Comparison of ENCODE assay signal across 31 cellular contexts in the genomic region with DNA sequence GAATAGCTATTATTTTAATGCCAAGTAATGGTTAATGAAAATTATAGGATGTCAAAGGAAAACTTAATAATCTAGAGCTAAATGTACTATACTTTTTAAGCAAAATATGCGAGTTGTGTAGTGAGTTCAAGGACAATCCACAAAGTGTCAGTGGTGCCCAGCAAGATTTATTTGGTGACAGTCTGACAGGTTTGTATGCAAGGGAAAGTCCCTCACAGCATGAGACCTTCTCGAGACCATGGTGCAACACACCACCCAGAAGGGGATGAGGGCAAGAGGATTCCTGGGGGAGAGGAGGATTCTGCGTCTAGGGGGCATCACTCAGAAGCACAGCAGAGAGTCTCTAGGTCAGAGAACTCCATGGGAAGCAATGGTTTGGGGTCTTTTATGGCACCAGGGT.
"Had no signal": no experiment of that assay in that cellular context is flagged by ENCODE, and none has a peak within 500 bp of the region (broad histone marks: within the 10 kb centered on the region; RNA-seq: fewer than 3 reads in every experiment).

No MANE protein-coding gene starts in this region.

- ATAC-seq: activated CD4-positive, CD25-positive, alpha-beta regulatory T cell treated with anti-CD3 and anti-CD28 coated beads, Interleukin-2, amount 50 U/mL, for 24 hours; activated CD8-positive, alpha-beta memory T cell treated with anti-CD3 and anti-CD28 coated beads, Interleukin-2, amount 10 ng/mL, durations not matched to agents 7 days and 5 days; activated CD8-positive, alpha-beta T cell treated with anti-CD3 and anti-CD28 coated beads, Interleukin-2, amount 10 ng/mL, durations not matched to agents 7 days and 5 days; activated naive CD8-positive, alpha-beta T cell treated with anti-CD3 and anti-CD28 coated beads, Interleukin-2, amount 50 U/mL, for 24 hours; body of pancreas; effector memory CD8-positive, alpha-beta T cell; heart left ventricle; T-helper 17 cell had no signal

- H3K36me3 ChIP-seq: adrenal gland, esophagus squamous epithelium, heart left ventricle, WERI-Rb-1 had no signal

- H3K4me1 ChIP-seq: adrenal gland, body of pancreas, esophagus squamous epithelium, heart left ventricle had no signal

- H3K27me3 ChIP-seq: adrenal gland, body of pancreas, esophagus squamous epithelium, heart left ventricle had no signal

- DNase-seq: activated B cell treated with CpG ODN at 0.5 μM for 24 hours; activated CD4-positive, alpha-beta T cell treated with anti-CD3 and anti-CD28 coated beads for 48 hours; activated CD4-positive, alpha-beta T cell treated with anti-CD3 and anti-CD28 coated beads, Interleukin-2, amount 50 U/mL, for 1 hour; activated CD4-positive, alpha-beta T cell treated with anti-CD3 and anti-CD28 coated beads, Interleukin-2, amount 50 U/mL, for 48 hours; activated CD8-positive, alpha-beta memory T cell treated with anti-CD3 and anti-CD28 coated beads, Interleukin-2, amount 10 ng/mL, durations not matched to agents 7 days and 5 days; activated CD8-positive, alpha-beta memory T cell treated with anti-CD3 and anti-CD28 coated beads, Interleukin-2, amount 50 U/mL, for 4 hours; activated CD8-positive, alpha-beta T cell treated with anti-CD3 and anti-CD28 coated beads, Interleukin-2, amount 10 ng/mL, durations not matched to agents 7 days and 5 days; activated effector memory CD4-positive, alpha-beta T cell treated with anti-CD3 and anti-CD28 coated beads, Interleukin-2, amount 50 U/mL, for 16 hours; activated naive CD4-positive, alpha-beta T cell treated with anti-CD3 and anti-CD28 coated beads for 36 hours; activated naive CD8-positive, alpha-beta T cell treated with anti-CD3 and anti-CD28 coated beads for 36 hours; activated naive CD8-positive, alpha-beta T cell treated with anti-CD3 and anti-CD28 coated beads, Interleukin-2, amount 50 U/mL, for 24 hours; activated T-cell treated with anti-CD3 and anti-CD28 coated beads, Interleukin-2, amount 50 U/mL, for 1 hour; activated T-cell treated with anti-CD3 and anti-CD28 coated beads, Interleukin-2, amount 50 U/mL, for 48 hours; adrenal gland; amygdala; aorta; body of pancreas; cortex of kidney; dermis blood vessel endothelial cell; effector CD4-positive, alpha-beta T cell; effector memory CD8-positive, alpha-beta T cell; esophagus squamous epithelium; foreskin melanocyte; glutamatergic neuron; heart left ventricle; T-helper 1 cell; T-helper 17 cell; T1000; WERI-Rb-1 had no signal

- H3K9me3 ChIP-seq: adrenal gland, body of pancreas, esophagus squamous epithelium had no signal

- H3K4me3 ChIP-seq: adrenal gland, body of pancreas, esophagus squamous epithelium, heart left ventricle had no signal

- H3K27ac ChIP-seq: adrenal gland, body of pancreas, epithelial cell of prostate, esophagus squamous epithelium, heart left ventricle, WERI-Rb-1 had no signal
